In the genomic region with DNA sequence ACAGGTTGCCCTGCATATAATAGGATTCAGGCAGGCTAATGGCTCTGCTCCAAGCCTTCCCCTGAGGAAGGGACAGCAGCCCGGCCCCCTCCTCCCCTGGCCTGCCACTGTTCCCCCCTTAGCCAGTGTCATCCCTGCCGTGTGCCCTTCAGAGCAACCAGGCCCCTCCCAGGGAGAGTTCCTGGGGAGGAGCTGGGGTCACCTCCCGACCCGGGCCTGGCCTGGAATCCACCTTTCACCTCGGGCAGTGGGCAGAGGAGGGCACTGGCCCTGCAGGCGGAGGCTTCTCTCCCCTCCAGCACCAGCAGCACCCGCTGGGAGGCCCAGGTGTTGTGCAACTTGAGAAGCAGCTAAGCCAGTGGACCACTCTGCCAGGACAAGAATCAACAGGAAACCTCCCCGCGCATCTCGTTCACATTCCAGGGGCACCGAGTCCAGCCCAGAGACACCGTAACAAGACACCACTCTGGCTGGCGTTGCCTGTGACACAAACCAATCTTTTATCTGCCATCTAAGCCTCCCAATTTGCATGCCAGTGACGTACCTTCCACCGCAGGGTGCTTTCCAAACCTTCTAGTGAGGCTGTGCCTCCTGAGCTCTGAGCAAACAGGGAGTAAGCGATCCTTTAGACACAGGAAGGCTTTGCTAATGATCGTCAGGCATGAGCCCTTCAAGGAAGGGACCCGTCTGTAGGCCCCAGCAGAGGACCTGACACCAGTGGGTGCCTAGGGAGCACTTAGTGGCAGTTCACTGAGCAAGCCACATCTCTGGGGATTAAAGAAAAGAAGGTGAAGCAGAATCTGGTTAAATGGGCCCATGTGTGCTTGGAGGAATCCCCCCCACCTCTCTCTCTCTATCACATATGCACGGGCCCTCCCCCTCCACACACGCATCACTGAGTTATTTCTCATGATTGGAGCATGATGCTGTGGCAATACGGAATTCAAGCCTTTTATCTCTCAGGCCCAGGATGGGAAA, we compare ENCODE assay signal across 1 cellular context.
TF ChIP-seq lines count a peak whose summit lies in the region.

No MANE protein-coding gene starts in this region.

TF ChIP-seq in H1, 55 proteins besides CTCF, POLR2A, EP300 and RAD21 (continued from another document):
- TF ChIP-seq SIN3A (conservative IDR thresholded peaks at IDR 0.05 in 1 of 2, IDR thresholded peaks at IDR 0.05 in 1 of 2; ENCODE audit: low read depth in 1 of 2, low read length in 2 of 2) (peak in 1 of 2 experiments; percentile 48; a peak in 1 of 4 replicates), SIX5 (IDR thresholded peaks at IDR 0.05; ENCODE audit: low read depth, low read length) (0 out of 2 replicates have a peak, but pooled peaks have one; percentile 14), RXRA (IDR thresholded peaks at IDR 0.05; ENCODE audit: insufficient read depth, low read depth, low read length) (no peak), YY1 (IDR thresholded peaks at IDR 0.05; ENCODE audit: low read depth, low read length) (0 out of 2 replicates have a peak, but pooled peaks have one; percentile 27), ASH2L (IDR thresholded peaks at IDR 0.05; ENCODE audit: low read length) (no peak), CHD2 (IDR thresholded peaks at IDR 0.05; ENCODE audit: low read length) (no peak), SP2 (IDR thresholded peaks at IDR 0.05; ENCODE audit: low read length) (no peak), BACH1 (IDR thresholded peaks at IDR 0.05; ENCODE audit: low read length) (no peak), HDAC2 (IDR thresholded peaks at IDR 0.05; ENCODE audit: borderline replicate concordance in 1 of 2, low read depth in 2 of 2, low read length in 2 of 2) (0 out of 4 replicates have a peak, but pooled peaks of 1 of the 2 experiments have one; percentile 6), KDM4A (IDR thresholded peaks at IDR 0.05; ENCODE audit: low read depth, low read length, severe bottlenecking) (no peak), SP1 (IDR thresholded peaks at IDR 0.05; ENCODE audit: low read depth, low read length) (peak; percentile 62), CHD1 (IDR thresholded peaks at IDR 0.05; ENCODE audit: low read depth, low read length) (no peak), GABPA (IDR thresholded peaks at IDR 0.05; ENCODE audit: borderline replicate concordance, insufficient read depth, low read length) (no peak), TCF12 (IDR thresholded peaks at IDR 0.05; ENCODE audit: low read depth, low read length) (peak; percentile 85; the same call in 1 of the 2 replicates), NRF1 (IDR thresholded peaks at IDR 0.05; ENCODE audit: low read depth, low read length) (no peak), CBX5 (IDR thresholded peaks at IDR 0.05; ENCODE audit: low read depth, low read length) (no peak), CTBP2 (IDR thresholded peaks at IDR 0.05; ENCODE audit: borderline replicate concordance, insufficient read depth, insufficient read length, low read length) (peak; percentile 80), SIRT6 (IDR thresholded peaks at IDR 0.05; ENCODE audit: low read length) (no peak), EZH2 (IDR thresholded peaks at IDR 0.05; ENCODE audit: low read depth, low read length, severe bottlenecking) (no peak), NANOG (IDR thresholded peaks at IDR 0.05; ENCODE audit: insufficient read depth, low read depth, low read length, poor library complexity, severe bottlenecking) (no peak), CREB1 (IDR thresholded peaks at IDR 0.05) (peak; percentile 82), HDAC6 (IDR thresholded peaks at IDR 0.05; ENCODE audit: low read depth, low read length) (no peak), TAF7 (optimal IDR thresholded peaks at IDR 0.05; ENCODE audit: borderline replicate concordance, low read depth, low read length) (no peak)
- TF ChIP-seq, protein P1, sequence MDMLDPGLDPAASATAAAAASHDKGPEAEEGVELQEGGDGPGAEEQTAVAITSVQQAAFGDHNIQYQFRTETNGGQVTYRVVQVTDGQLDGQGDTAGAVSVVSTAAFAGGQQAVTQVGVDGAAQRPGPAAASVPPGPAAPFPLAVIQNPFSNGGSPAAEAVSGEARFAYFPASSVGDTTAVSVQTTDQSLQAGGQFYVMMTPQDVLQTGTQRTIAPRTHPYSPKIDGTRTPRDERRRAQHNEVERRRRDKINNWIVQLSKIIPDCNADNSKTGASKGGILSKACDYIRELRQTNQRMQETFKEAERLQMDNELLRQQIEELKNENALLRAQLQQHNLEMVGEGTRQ (IDR thresholded peaks at IDR 0.05; ENCODE audit: low read length): no peak
